ENCODE assay signal across 8 cellular contexts in the genomic region with DNA sequence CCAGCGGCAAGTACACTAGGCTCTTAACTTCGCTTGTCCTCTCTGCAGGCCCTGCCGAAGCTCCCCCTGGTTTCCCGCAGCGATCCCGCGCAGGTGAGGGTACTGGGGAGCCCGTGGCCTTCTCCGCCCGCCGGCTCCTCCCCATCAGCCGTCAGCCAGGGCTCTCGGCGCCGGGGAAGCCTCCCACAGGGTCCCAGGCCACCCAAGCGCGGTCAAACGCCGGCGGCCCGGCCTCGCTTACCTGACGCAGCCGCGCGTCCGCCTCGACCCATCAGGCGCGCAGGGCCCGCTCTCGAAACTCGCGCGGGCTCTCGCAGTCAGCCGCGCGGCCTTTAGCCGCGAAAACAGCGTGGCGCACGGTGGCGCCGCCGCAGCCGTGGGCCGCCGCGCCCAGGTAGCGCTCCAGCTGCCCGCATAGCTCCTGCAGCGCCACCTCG. TPM values are rescaled to one million over a fixed set of nuclear protein-coding genes. Genes with fewer than 3 reads are reported as not detected.
A peak's percentile ranks its signal among the peaks of the same experiment; 100 is the strongest.
DNase-seq lines count a peak whose midpoint lies in the region; ATAC-seq, FAIRE-seq and TF ChIP-seq lines count a peak whose summit lies in the region.
"Not testable (repeated sequence)": the region's sequence is repeated elsewhere in the genome, so short reads cannot be mapped to it uniquely, and the experiment has no call there.

No MANE protein-coding gene starts in this region.

- intact Hi-C loops in lower lobe of right lung (cut with DNase I), result not testable (repeated sequence)

- H3K27me3 ChIP-seq in lower lobe of right lung (ENCODE audit: low read depth), result not testable (repeated sequence)

- H3K4me1 ChIP-seq in A549, lower lobe of right lung: not testable (repeated sequence)

- CTCF ChIA-PET in A549 (lab: Yijun Ruan, JAX), result not testable (repeated sequence)

- H3K4me3 ChIP-seq in A549, lower lobe of right lung: not testable (repeated sequence)

- H3K9me3 Mint-ChIP-seq in activated naive CD8-positive, alpha-beta T cell treated with anti-CD3 and anti-CD28 coated beads, Interleukin-2, amount 10 ng/mL, durations not matched to agents 7 days and 5 days, result not testable (repeated sequence)

- H3K9me3 ChIP-seq in A549, lower lobe of right lung: not testable (repeated sequence)

- not testable (repeated sequence) for TF ChIP-seq EP300 in A549 (IDR thresholded peaks at IDR 0.05)

- no CpG with 5 or more reads among the region's 55 CpGs for WGBS in A549 (ENCODE audit: missing lambda C conversion rate)

- H3K4me3 Mint-ChIP-seq in activated naive CD8-positive, alpha-beta T cell treated with anti-CD3 and anti-CD28 coated beads, Interleukin-2, amount 10 ng/mL, durations not matched to agents 7 days and 5 days, result not testable (repeated sequence)

- ATAC-seq in A549, result peak; percentile 41 to 80
- ATAC-seq in GM19023 (IDR thresholded peaks at IDR 0.05; ENCODE audit: unreplicated experiment), result peak; percentile 29
- ATAC-seq in GM21390 (IDR thresholded peaks at IDR 0.05; ENCODE audit: unreplicated experiment), result peak; percentile 42
- peak; percentile 32 for ATAC-seq in HG02623 (IDR thresholded peaks at IDR 0.05; ENCODE audit: unreplicated experiment)
- ATAC-seq in HG03066 (IDR thresholded peaks at IDR 0.05; ENCODE audit: low read depth, unreplicated experiment), result peak; percentile 31
- ATAC-seq in HG03521 (IDR thresholded peaks at IDR 0.05; ENCODE audit: unreplicated experiment), result peak; percentile 2
- peak; percentile 33 for ATAC-seq in activated naive CD8-positive, alpha-beta T cell treated with anti-CD3 and anti-CD28 coated beads, Interleukin-2, amount 10 ng/mL, durations not matched to agents 7 days and 5 days (ENCODE audit: low read depth)
- ATAC-seq in lower lobe of right lung, result peak; percentile 69 to 72

- not testable (repeated sequence) for DNase-seq in A549 (ENCODE audit: low read depth in 1 of 2, low spot score in 1 of 2); activated naive CD8-positive, alpha-beta T cell treated with anti-CD3 and anti-CD28 coated beads, Interleukin-2, amount 10 ng/mL, durations not matched to agents 7 days and 5 days; lower lobe of right lung

- not testable (repeated sequence) for TF ChIP-seq POLR2A in A549 (IDR thresholded peaks at IDR 0.05; ENCODE audit: low read length)

- H3K27ac Mint-ChIP-seq in activated naive CD8-positive, alpha-beta T cell treated with anti-CD3 and anti-CD28 coated beads, Interleukin-2, amount 10 ng/mL, durations not matched to agents 7 days and 5 days, result not testable (repeated sequence)

- not testable (repeated sequence) for H3K36me3 ChIP-seq in lower lobe of right lung

- H3K4me1 Mint-ChIP-seq in activated naive CD8-positive, alpha-beta T cell treated with anti-CD3 and anti-CD28 coated beads, Interleukin-2, amount 10 ng/mL, durations not matched to agents 7 days and 5 days, result not testable (repeated sequence)

- POLR2A ChIA-PET in A549 (lab: Yijun Ruan, JAX); activated naive CD8-positive, alpha-beta T cell treated with anti-CD3 and anti-CD28 coated beads, Interleukin-2, amount 10 ng/mL, durations not matched to agents 7 days and 5 days (lab: Charles Lee): not testable (repeated sequence)

- not testable (repeated sequence) for H3K27me3 Mint-ChIP-seq in activated naive CD8-positive, alpha-beta T cell treated with anti-CD3 and anti-CD28 coated beads, Interleukin-2, amount 10 ng/mL, durations not matched to agents 7 days and 5 days

- TF ChIP-seq CTCF in A549 (IDR thresholded peaks at IDR 0.05); lower lobe of right lung (IDR thresholded peaks at IDR 0.05): not testable (repeated sequence)

- not testable (repeated sequence) for H3K27ac ChIP-seq in A549, lower lobe of right lung

- H3K36me3 Mint-ChIP-seq in activated naive CD8-positive, alpha-beta T cell treated with anti-CD3 and anti-CD28 coated beads, Interleukin-2, amount 10 ng/mL, durations not matched to agents 7 days and 5 days, result not testable (repeated sequence)

- H3K4me2 ChIP-seq in A549, result not testable (repeated sequence)

- not testable (repeated sequence) for TF ChIP-seq RAD21 in A549 (conservative IDR thresholded peaks at IDR 0.05 in 1 of 2, IDR thresholded peaks at IDR 0.05 in 1 of 2)

- FAIRE-seq in A549 (lab: Jason Lieb, UNC), result not testable (repeated sequence)

RNA-seq across cellular contexts. Expression of a gene that starts 57.2 kb away (rescaled TPM):
- polyA plus RNA-seq in A549 (2011; rRNA removed) (3.1 and 3.3 TPM in 2 replicates), A549 (2017; fragmentation: RNase III; extraction: RNeasy Plus Mini Kit Qiagen cat#74134 plus additional on column Dnase treatment) (3.0 to 3.9 TPM (median 3.0 TPM) in 3 replicates)
- polyA plus RNA-seq in A549 (2012; cell fraction: cytosol; rRNA removed), result 0.26 and 1.3 TPM in 2 replicates
- polyA plus RNA-seq in A549 (2012; cell fraction: nucleus; rRNA removed), result 1.6 and 2.1 TPM in 2 replicates
- 1.9 and 2.9 TPM in 2 replicates for polyA minus RNA-seq in A549 (2011; rRNA and poly(A)+ RNA removed)
- total RNA-seq in activated naive CD8-positive, alpha-beta T cell treated with anti-CD3 and anti-CD28 coated beads, Interleukin-2, amount 10 ng/mL, durations not matched to agents 7 days and 5 days, result 10 to 100 TPM; 41.0 to 44.6 TPM
- total RNA-seq in lower lobe of right lung, result 14.3 TPM

Comparison
In these comparisons a context has a peak if more than half of its experiments do, and no peak if none do; other contexts are left out.
1. ATAC-seq: peak in every context shown above with its lines; median percentile 70 in lower lobe of right lung; 60 in A549; 42 in GM21390; 33 in activated naive CD8-positive, alpha-beta T cell treated with anti-CD3 and anti-CD28 coated beads, Interleukin-2, amount 10 ng/mL, durations not matched to agents 7 days and 5 days; 32 in HG02623; 31 in HG03066; 29 in GM19023; 2 in HG03521.